In the genomic region with DNA sequence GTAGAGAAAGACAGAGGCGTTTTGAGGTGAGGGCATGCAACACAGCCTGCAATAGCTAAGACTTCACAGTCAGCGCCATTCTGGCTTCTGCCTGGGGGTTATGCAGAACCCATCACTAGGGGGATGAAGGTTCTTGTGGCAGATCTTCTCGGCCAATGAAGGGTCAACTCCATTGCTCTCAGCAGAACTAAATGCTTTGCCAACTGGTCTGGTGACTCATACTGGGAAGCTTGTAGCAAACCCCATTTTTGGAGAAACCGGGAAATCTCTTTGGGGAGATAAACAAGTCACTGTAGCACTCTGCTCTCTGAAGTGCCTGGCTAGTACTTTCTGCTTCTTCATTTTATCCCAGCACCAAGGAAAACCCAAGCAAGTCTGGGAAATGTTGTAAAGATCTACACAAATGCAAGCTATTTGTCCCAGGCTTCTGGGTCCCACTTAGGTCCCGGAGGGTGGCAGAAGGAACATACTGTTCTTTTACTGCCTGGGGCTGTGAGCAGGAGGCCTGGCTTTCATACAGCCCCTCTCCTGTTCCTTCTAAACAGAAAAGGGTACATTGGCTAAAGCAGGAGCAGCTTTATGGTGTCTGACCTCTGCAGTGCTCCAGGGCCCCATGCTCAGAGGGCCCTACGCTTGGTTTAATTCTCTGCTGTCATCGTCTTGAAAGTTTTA, we compare ENCODE assay signal across 10 cellular contexts. TPM values are rescaled to one million over a fixed set of nuclear protein-coding genes. Genes with fewer than 3 reads are reported as not detected.
DNase-seq lines count a peak whose midpoint lies in the region; ATAC-seq and TF ChIP-seq lines count a peak whose summit lies in the region.
"Had no signal": no experiment of that assay in that cellular context is flagged by ENCODE, and none has a peak within 500 bp of the region (broad histone marks: within the 10 kb centered on the region; RNA-seq: fewer than 3 reads in every experiment).

No MANE protein-coding gene starts in this region.

- H3K27ac ChIP-seq in layer of hippocampus (ENCODE audit: low read depth, low read length) (peak overlapping the region; percentile 58), stomach smooth muscle (ENCODE audit: low read length) (peak overlapping the region; percentile 97)

- no peak overlapping the region for H3K4me3 Mint-ChIP-seq in natural killer cell

- no peak for ATAC-seq in HG03520 (IDR thresholded peaks at IDR 0.05; ENCODE audit: unreplicated experiment)
- ATAC-seq in natural killer cell: no peak

- peak overlapping the region; percentile 58 to 68 for H3K9ac ChIP-seq in stomach smooth muscle (ENCODE audit: low read length in 2 of 2)

- H3K27me3 Mint-ChIP-seq in natural killer cell (ENCODE audit: low read depth in 2 of 2): peaks cover 6 to 19% of the 10 kb centered on the region in 2 donors

- peaks cover 10 to 13% of the 10 kb centered on the region in 2 donors for H3K36me3 ChIP-seq in stomach smooth muscle (ENCODE audit: control insufficient read depth in 2 of 2, insufficient read depth in 2 of 2, low read length in 2 of 2)

- peaks cover 89% of the 10 kb centered on the region for H3K4me1 ChIP-seq in stomach smooth muscle (ENCODE audit: control insufficient read depth, insufficient read depth, low read length)

- H3K4me3 ChIP-seq in HFF-Myc (replicated peaks; ENCODE audit: low read depth, low read length): no peak overlapping the region
- H3K4me3 ChIP-seq in cardiac fibroblast (replicated peaks in 1 of 2; ENCODE audit: low read depth in 2 of 2, low read length in 2 of 2): no peak overlapping the region
- H3K4me3 ChIP-seq in stomach smooth muscle (ENCODE audit: low read length in 2 of 2): peak overlapping the region; percentile 15 to 54

- H3K36me3 Mint-ChIP-seq in natural killer cell: no peaks in the 10 kb centered on the region

- no peaks in the 10 kb centered on the region for H3K4me1 Mint-ChIP-seq in natural killer cell

- no peaks in the 10 kb centered on the region for H3K9me3 Mint-ChIP-seq in natural killer cell

- no peaks in the 10 kb centered on the region for H3K9me3 ChIP-seq in stomach smooth muscle (ENCODE audit: control insufficient read depth in 2 of 2, low read length in 2 of 2)

- H3K27me3 ChIP-seq in layer of hippocampus (ENCODE audit: control insufficient read depth, insufficient read depth, low read length) (no peaks in the 10 kb centered on the region), stomach smooth muscle (ENCODE audit: control insufficient read depth in 1 of 2, insufficient read depth in 2 of 2, low read length in 2 of 2) (no peaks in the 10 kb centered on the region)

- TF ChIP-seq CTCF in HFF-Myc (IDR thresholded peaks at IDR 0.05; ENCODE audit: low read depth, low read length, missing control alignments) (no peak), cardiac fibroblast (IDR thresholded peaks at IDR 0.05; ENCODE audit: low read depth, low read length) (peak; percentile 8), natural killer cell (IDR thresholded peaks at IDR 0.05) (no peak)

- peak; percentile 67 for DNase-seq in HFF-Myc (ENCODE audit: extremely low read depth, low read depth)
- peak; percentile 90 to 94 for DNase-seq in cardiac fibroblast (ENCODE audit: low read depth in 2 of 2)
- DNase-seq in NCI-H2081 treated with DMSO at 0.1 percent for 48 hours (lab: John Stamatoyannopoulos, UW): no peak
- no peak for DNase-seq in COR-L47 (lab: John Stamatoyannopoulos, UW)
- no peak for DNase-seq in natural killer cell
- DNase-seq: Kasumi-1, SW 1271 had no signal

- intact Hi-C loops in natural killer cell (cut with micrococcal nuclease): no loop called here

- H3K27ac Mint-ChIP-seq in natural killer cell: no peak overlapping the region

RNA-seq across cellular contexts. Expression of a gene that starts 28.8 kb away (rescaled TPM):
- 1 to 10 TPM in 1 of 3 donors, under 1 TPM in 1, not detected in 1; 0.54 to 2.0 TPM for total RNA-seq in natural killer cell

RNA-seq across cellular contexts. Expression of a gene that starts 28.9 kb away (rescaled TPM):
- total RNA-seq in natural killer cell: not detected

RNA-seq across cellular contexts. Expression of a gene that starts 37.8 kb away (rescaled TPM):
- total RNA-seq in natural killer cell: 10 to 100 TPM; 48.7 to 53.9 (median 51.8) TPM

Comparison
In these comparisons a context has a peak if more than half of its experiments do, and no peak if none do; other contexts are left out.
1. DNase-seq: peak in HFF-Myc (single experiment) and cardiac fibroblast (2 of 2); none in NCI-H2081 treated with DMSO at 0.1 percent for 48 hours (single experiment), COR-L47 (single experiment) and natural killer cell (single experiment).
2. H3K4me3 ChIP-seq: peak in stomach smooth muscle (2 of 2); none in HFF-Myc (single experiment) and cardiac fibroblast (0 of 2).